Comparison of ENCODE assay signal across 14 cellular contexts in the genomic region with DNA sequence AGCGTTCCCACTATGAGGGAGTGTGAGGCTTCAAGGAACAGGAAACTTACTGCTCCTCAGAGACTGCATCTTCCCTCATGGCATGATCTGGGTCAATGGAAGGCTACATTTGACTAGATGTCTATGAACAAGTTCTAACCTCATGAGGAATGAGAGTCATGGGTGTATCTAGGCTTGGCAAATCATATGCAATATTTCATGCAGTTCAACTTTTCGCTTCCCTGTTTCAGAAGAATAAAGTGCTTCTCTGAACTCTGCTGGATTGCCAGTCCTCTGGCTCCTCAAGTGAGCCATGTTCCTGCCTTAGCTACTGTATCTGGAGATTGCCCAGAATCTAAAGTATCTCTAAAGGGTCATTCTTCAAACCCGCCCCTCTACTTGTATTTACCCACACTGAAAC.
DNase-seq lines count a peak whose midpoint lies in the region; ATAC-seq and TF ChIP-seq lines count a peak whose summit lies in the region.
"Had no signal": no experiment of that assay in that cellular context is flagged by ENCODE, and none has a peak within 500 bp of the region (broad histone marks: within the 10 kb centered on the region; RNA-seq: fewer than 3 reads in every experiment).

No MANE protein-coding gene starts in this region.

- peak overlapping the region; percentile 96 for H3K27ac Mint-ChIP-seq in dendritic cell treated with granulocyte-macrophage colony-stimulating factor and Interleukin-4, amounts not matched to agents 40 ng/mL and 50 ng/mL, for 4 days
- peak overlapping the region; percentile 66 for H3K27ac Mint-ChIP-seq in nephron progenitor cell
- H3K27ac Mint-ChIP-seq: effector memory CD8-positive, alpha-beta T cell had no signal

- H3K4me3 Mint-ChIP-seq in dendritic cell treated with granulocyte-macrophage colony-stimulating factor and Interleukin-4, amounts not matched to agents 40 ng/mL and 50 ng/mL, for 4 days = peak overlapping the region; percentile 49
- H3K4me3 Mint-ChIP-seq in nephron progenitor cell = no peak overlapping the region
- H3K4me3 Mint-ChIP-seq: effector memory CD8-positive, alpha-beta T cell; neural crest cell had no signal

- H3K36me3 Mint-ChIP-seq in dendritic cell treated with granulocyte-macrophage colony-stimulating factor and Interleukin-4, amounts not matched to agents 40 ng/mL and 50 ng/mL, for 4 days (ENCODE audit: low read depth) = peaks cover 12% of the 10 kb centered on the region
- H3K36me3 Mint-ChIP-seq in nephron progenitor cell (ENCODE audit: low read depth) = no peaks in the 10 kb centered on the region

- peaks cover 4% of the 10 kb centered on the region for H3K27me3 Mint-ChIP-seq in dendritic cell treated with granulocyte-macrophage colony-stimulating factor and Interleukin-4, amounts not matched to agents 40 ng/mL and 50 ng/mL, for 4 days
- no peaks in the 10 kb centered on the region for H3K27me3 Mint-ChIP-seq in nephron progenitor cell (ENCODE audit: low read depth, poor library complexity)
- H3K27me3 Mint-ChIP-seq: effector memory CD8-positive, alpha-beta T cell had no signal

- no peaks in the 10 kb centered on the region for H3K27me3 ChIP-seq in HL-60 (ENCODE audit: insufficient read depth, poor library complexity, severe bottlenecking)
- H3K27me3 ChIP-seq: suprapubic skin had no signal

- H3K27ac ChIP-seq in HL-60 (replicated peaks) = peak overlapping the region; percentile 40
- H3K27ac ChIP-seq: SK-N-MC, suprapubic skin had no signal

- peaks cover 20% of the 10 kb centered on the region for H3K9me3 Mint-ChIP-seq in dendritic cell treated with granulocyte-macrophage colony-stimulating factor and Interleukin-4, amounts not matched to agents 40 ng/mL and 50 ng/mL, for 4 days
- peaks cover 18% of the 10 kb centered on the region for H3K9me3 Mint-ChIP-seq in nephron progenitor cell

- no peak for TF ChIP-seq CTCF in HL-60 (IDR thresholded peaks at IDR 0.05; ENCODE audit: insufficient read depth, low read length)
- TF ChIP-seq CTCF in nephron progenitor cell (IDR thresholded peaks at IDR 0.05) = no peak

- peak; percentile 14 for ATAC-seq in GM18868 (IDR thresholded peaks at IDR 0.05; ENCODE audit: unreplicated experiment)
- ATAC-seq: effector memory CD8-positive, alpha-beta T cell had no signal

- no peak overlapping the region for H3K4me3 ChIP-seq in HL-60 (replicated peaks; ENCODE audit: insufficient read depth, low read length)
- H3K4me3 ChIP-seq: SK-N-MC, suprapubic skin had no signal

- peak in 1 of 2 experiments; percentile 31 for DNase-seq in HL-60 (ENCODE audit: low read depth in 1 of 2, low spot score in 1 of 2)
- no peak for DNase-seq in nephron progenitor cell
- DNase-seq in hippocampal formation (lab: John Stamatoyannopoulos, UW) = no peak
- DNase-seq in HK-2 (ENCODE audit: unreplicated experiment) = no peak
- DNase-seq in NCI-H2171 (lab: John Stamatoyannopoulos, UW) = no peak
- DNase-seq in activated CD8-positive, alpha-beta memory T cell treated with anti-CD3 and anti-CD28 coated beads for 24 hours = no peak
- DNase-seq: activated CD4-positive, alpha-beta T cell treated with anti-CD3 and anti-CD28 coated beads, Interleukin-2, amount 50 U/mL, for 48 hours; caudate nucleus; effector memory CD8-positive, alpha-beta T cell had no signal

- intact Hi-C loops in dendritic cell treated with granulocyte-macrophage colony-stimulating factor and Interleukin-4, amounts not matched to agents 40 ng/mL and 50 ng/mL, for 4 days (cut with micrococcal nuclease) = no loop called here

- peaks cover 38% of the 10 kb centered on the region for H3K4me1 Mint-ChIP-seq in dendritic cell treated with granulocyte-macrophage colony-stimulating factor and Interleukin-4, amounts not matched to agents 40 ng/mL and 50 ng/mL, for 4 days (ENCODE audit: low read depth)
- H3K4me1 Mint-ChIP-seq in nephron progenitor cell = peaks cover 25% of the 10 kb centered on the region
